In genomic region chr14:64550539-64551333, GRCh38 we compare ENCODE assay signal across 10 cellular contexts. TPM values are rescaled to one million over a fixed set of nuclear protein-coding genes. Genes with fewer than 3 reads are reported as not detected.
DNase-seq lines count a peak whose midpoint lies in the region; ATAC-seq lines count a peak whose summit lies in the region.
"Had no signal": no experiment of that assay in that cellular context is flagged by ENCODE, and none has a peak within 500 bp of the region (broad histone marks: within the 10 kb centered on the region; RNA-seq: fewer than 3 reads in every experiment).

No MANE protein-coding gene starts in this region.

- peak overlapping the region; percentile 70 for H3K4me3 ChIP-seq in iPS-20b (ENCODE audit: low read length)

- no peak for ATAC-seq in activated CD4-positive, alpha-beta T cell treated with anti-CD3 and anti-CD28 coated beads for 36 hours
- no peak for ATAC-seq in T-cell (replicated peaks in 1 of 4)
- ATAC-seq in stimulated activated naive CD8-positive, alpha-beta T cell treated with anti-CD3 and anti-CD28 coated beads, Interleukin-15, amount 100 ng/mL, for 72 hours = no peak
- no peak for ATAC-seq in GM21825 (IDR thresholded peaks at IDR 0.05; ENCODE audit: unreplicated experiment)
- no peak for ATAC-seq in HG03378 (IDR thresholded peaks at IDR 0.05; ENCODE audit: unreplicated experiment)

- H3K27me3 ChIP-seq in iPS-20b (ENCODE audit: insufficient read depth, low read length) = peaks cover 35% of the 10 kb centered on the region

- H3K9ac ChIP-seq in iPS-20b (ENCODE audit: low read depth, low read length) = peak overlapping the region; percentile 43; the same call in 1 of the 2 replicates

- intact Hi-C loops in activated CD4-positive, alpha-beta T cell treated with anti-CD3 and anti-CD28 coated beads for 36 hours (cut with DNase I, micrococcal nuclease) = no loop called here

- H3K27ac ChIP-seq in iPS-20b (ENCODE audit: low read length) = no peak overlapping the region

- CTCF ChIA-PET in activated CD4-positive, alpha-beta T cell treated with anti-CD3 and anti-CD28 coated beads for 36 hours (lab: Charles Lee) = interaction anchor here (0.7 to 1.4 kb wide), 4 partner anchors 10 to 1010 kb away, joined by 3 to 6 read pairs (median 3); no protein-coding TSS in a partner anchor
- CTCF ChIA-PET in T-cell (lab: Charles Lee) = interaction anchor here (0.5 to 1.2 kb wide), 6 partner anchors 9 to 848 kb away, joined by 3 to 4 read pairs (median 3); no protein-coding TSS in a partner anchor

- no peaks in the 10 kb centered on the region for H3K36me3 Mint-ChIP-seq in activated CD4-positive, alpha-beta T cell treated with anti-CD3 and anti-CD28 coated beads for 36 hours (ENCODE audit: low read depth)
- H3K36me3 Mint-ChIP-seq in T-cell = no peaks in the 10 kb centered on the region

- peaks cover 12% of the 10 kb centered on the region for H3K4me1 Mint-ChIP-seq in activated CD4-positive, alpha-beta T cell treated with anti-CD3 and anti-CD28 coated beads for 36 hours
- peaks cover 15 to 18% (median 16%) of the 10 kb centered on the region in 3 donors for H3K4me1 Mint-ChIP-seq in T-cell
- H3K4me1 Mint-ChIP-seq in stimulated activated naive CD8-positive, alpha-beta T cell treated with anti-CD3 and anti-CD28 coated beads, Interleukin-15, amount 100 ng/mL, for 72 hours = peaks cover 7% of the 10 kb centered on the region

- H3K4me3 Mint-ChIP-seq in activated CD4-positive, alpha-beta T cell treated with anti-CD3 and anti-CD28 coated beads for 36 hours = peak overlapping the region; percentile 21
- peak overlapping the region; percentile 54 to 73 (median 69) for H3K4me3 Mint-ChIP-seq in T-cell
- H3K4me3 Mint-ChIP-seq in stimulated activated naive CD8-positive, alpha-beta T cell treated with anti-CD3 and anti-CD28 coated beads, Interleukin-15, amount 100 ng/mL, for 72 hours = peak overlapping the region; percentile 52 to 54

- peaks cover 20% of the 10 kb centered on the region for H3K27me3 Mint-ChIP-seq in activated CD4-positive, alpha-beta T cell treated with anti-CD3 and anti-CD28 coated beads for 36 hours
- peaks cover 0 to 8% of the 10 kb centered on the region in 2 donors for H3K27me3 Mint-ChIP-seq in T-cell
- H3K27me3 Mint-ChIP-seq in stimulated activated naive CD8-positive, alpha-beta T cell treated with anti-CD3 and anti-CD28 coated beads, Interleukin-15, amount 100 ng/mL, for 72 hours = peaks cover 10% of the 10 kb centered on the region

- no peak overlapping the region for H3K27ac Mint-ChIP-seq in activated CD4-positive, alpha-beta T cell treated with anti-CD3 and anti-CD28 coated beads for 36 hours
- peak overlapping the region in 1 of 2 donors; percentile 48 for H3K27ac Mint-ChIP-seq in T-cell
- H3K27ac Mint-ChIP-seq in stimulated activated naive CD8-positive, alpha-beta T cell treated with anti-CD3 and anti-CD28 coated beads, Interleukin-15, amount 100 ng/mL, for 72 hours = no peak overlapping the region
- H3K27ac Mint-ChIP-seq: activated CD4-positive, alpha-beta T cell treated with anti-CD3 and anti-CD28 coated beads, Interleukin-2, amount 10 ng/mL, durations not matched to agents 7 days and 5 days had no signal

- DNase-seq in activated CD4-positive, alpha-beta T cell treated with anti-CD3 and anti-CD28 coated beads for 36 hours = no peak
- no peak for DNase-seq in activated CD4-positive, alpha-beta T cell treated with anti-CD3 and anti-CD28 coated beads for 1 hour
- DNase-seq in T-cell (no peak), hypothalamus (lab: John Stamatoyannopoulos, UW) (no peak)
- DNase-seq in stimulated activated naive CD8-positive, alpha-beta T cell treated with anti-CD3 and anti-CD28 coated beads, Interleukin-15, amount 100 ng/mL, for 72 hours = no peak
- DNase-seq: GOT3 had no signal

- peaks cover 10% of the 10 kb centered on the region; the same call in 1 of the 2 replicates for H3K4me1 ChIP-seq in iPS-20b (ENCODE audit: insufficient read depth, low read length)

- H3K9me3 Mint-ChIP-seq in activated CD4-positive, alpha-beta T cell treated with anti-CD3 and anti-CD28 coated beads for 36 hours (ENCODE audit: low read depth) = no peaks in the 10 kb centered on the region
- H3K9me3 Mint-ChIP-seq in T-cell = no peaks in the 10 kb centered on the region
- H3K9me3 Mint-ChIP-seq in stimulated activated naive CD8-positive, alpha-beta T cell treated with anti-CD3 and anti-CD28 coated beads, Interleukin-15, amount 100 ng/mL, for 72 hours = no peaks in the 10 kb centered on the region
- H3K9me3 Mint-ChIP-seq: activated CD4-positive, alpha-beta T cell treated with anti-CD3 and anti-CD28 coated beads, Interleukin-2, amount 10 ng/mL, durations not matched to agents 7 days and 5 days had no signal

- H3K36me3 ChIP-seq in iPS-20b (ENCODE audit: insufficient read depth, low read depth, low read length) = no peaks in the 10 kb centered on the region

- no peaks in the 10 kb centered on the region for H3K9me3 ChIP-seq in iPS-20b (ENCODE audit: insufficient read depth, low read depth, low read length)

- POLR2A ChIA-PET in activated CD4-positive, alpha-beta T cell treated with anti-CD3 and anti-CD28 coated beads for 36 hours (lab: Charles Lee) = interaction anchor here (0.7 kb wide), 1 partner anchor 9 kb away, joined by 5 read pairs; no protein-coding TSS in a partner anchor
- POLR2A ChIA-PET in T-cell (lab: Charles Lee) = interaction anchor here in 1 of 2 donors (0.7 kb wide), 2 partner anchors 20 to 149 kb away, joined by 3 to 7 read pairs; no protein-coding TSS in a partner anchor

RNA-seq across cellular contexts. Expression of gene PPP1R36, which starts 1.0 kb away (rescaled TPM):
- total RNA-seq in activated CD4-positive, alpha-beta T cell treated with anti-CD3 and anti-CD28 coated beads for 36 hours = under 1 TPM in 1 of 2 experiments, not detected in 1; 0.14 TPM
- total RNA-seq in T-cell = not detected

RNA-seq across cellular contexts. Expression of gene HSPA2, which starts 10.2 kb away (rescaled TPM):
- total RNA-seq in activated CD4-positive, alpha-beta T cell treated with anti-CD3 and anti-CD28 coated beads for 36 hours = 1 to 10 TPM; 3.2 to 4.1 TPM
- 1 to 10 TPM; 1.2 to 2.7 (median 2.1) TPM for total RNA-seq in T-cell

RNA-seq across cellular contexts. Expression of gene ZBTB1, which starts 46.2 kb away (rescaled TPM):
- 10 to 100 TPM; 41.4 to 45.0 TPM for total RNA-seq in activated CD4-positive, alpha-beta T cell treated with anti-CD3 and anti-CD28 coated beads for 36 hours
- 100 to 1,000 TPM in 2 of 5 donors, 10 to 100 TPM in 3; 69.2 to 130 (median 72.4) TPM for total RNA-seq in T-cell

RNA-seq across cellular contexts. Expression of gene ZBTB25, which starts 47.1 kb away (rescaled TPM):
- 10 to 100 TPM; 32.7 to 40.0 TPM for total RNA-seq in activated CD4-positive, alpha-beta T cell treated with anti-CD3 and anti-CD28 coated beads for 36 hours
- 10 to 100 TPM; 48.0 to 71.9 (median 51.2) TPM for total RNA-seq in T-cell
